8 cellular contexts compared by ENCODE assay signal in genomic region chr1:1200876-1201810, GRCh38. TPM values are rescaled to one million over a fixed set of nuclear protein-coding genes. Genes with fewer than 3 reads are reported as not detected.
DNase-seq lines count a peak whose midpoint lies in the region; ATAC-seq and TF ChIP-seq lines count a peak whose summit lies in the region.

No MANE protein-coding gene starts in this region.

- no peaks in the 10 kb centered on the region for H3K9me3 ChIP-seq in CD8-positive, alpha-beta memory T cell (ENCODE audit: low read length)
- H3K9me3 ChIP-seq in body of pancreas, result no peaks in the 10 kb centered on the region

- ATAC-seq in HG02981 (IDR thresholded peaks at IDR 0.05; ENCODE audit: unreplicated experiment), result peak; percentile 38
- peak; percentile 33 for ATAC-seq in body of pancreas
- ATAC-seq in left lobe of liver, result peak; percentile 15

- TF ChIP-seq CTCF in VCaP (conservative IDR thresholded peaks at IDR 0.05) (no peak), body of pancreas (IDR thresholded peaks at IDR 0.05) (no peak)

- no peaks in the 10 kb centered on the region for H3K36me3 Mint-ChIP-seq in CD8-positive, alpha-beta memory T cell

- peak; percentile 80 to 89 (median 84) for DNase-seq in CD8-positive, alpha-beta memory T cell
- peak in 3 of 4 donors; percentile 25 to 44 (median 44) for DNase-seq in body of pancreas
- DNase-seq in left lobe of liver (ENCODE audit: low spot score), result no peak
- peak; percentile 74 for DNase-seq in stimulated activated CD8-positive, alpha-beta memory T cell treated with anti-CD3 and anti-CD28 coated beads, Interleukin-12 subunit alpha, Interleukin-12 subunit beta, amount 100 ng/mL, for 24 hours (ENCODE audit: extremely low read depth)
- DNase-seq in SKM-1 (lab: John Stamatoyannopoulos, UW; ENCODE audit: unreplicated experiment), result no peak
- DNase-seq in MV-4-11 (lab: John Stamatoyannopoulos, UW), result no peak

- H3K36me3 ChIP-seq in CD8-positive, alpha-beta memory T cell (ENCODE audit: insufficient read depth, low read length), result no peaks in the 10 kb centered on the region
- no peaks in the 10 kb centered on the region for H3K36me3 ChIP-seq in body of pancreas (replicated peaks in 1 of 2; ENCODE audit: insufficient read depth in 1 of 2, low read depth in 2 of 2)

- H3K27me3 ChIP-seq in CD8-positive, alpha-beta memory T cell (ENCODE audit: insufficient read depth, low read length, poor library complexity, severe bottlenecking), result no peaks in the 10 kb centered on the region
- H3K27me3 ChIP-seq in body of pancreas, result peaks cover 0 to 16% of the 10 kb centered on the region in 2 donors

- POLR2A ChIA-PET in CD8-positive, alpha-beta memory T cell (lab: Charles Lee), result no interaction called here

- peak overlapping the region in 3 of 7 donors; percentile 40 to 88 (median 59) for H3K4me3 Mint-ChIP-seq in CD8-positive, alpha-beta memory T cell

- peak overlapping the region; percentile 31 for H3K27ac ChIP-seq in CD8-positive, alpha-beta memory T cell (ENCODE audit: low read depth, low read length)
- H3K27ac ChIP-seq in VCaP (peak overlapping the region; percentile 44; the same call in 1 of the 2 replicates), body of pancreas (no peak overlapping the region)

- TF ChIP-seq POLR2A in body of pancreas (IDR thresholded peaks at IDR 0.05), result no peak

- WGBS in body of pancreas, 2 donors, result 2% methylated on average over 57 of the region's 109 CpGs; no CpG with 5 or more reads in 1 of the 2 donors

- H3K27ac Mint-ChIP-seq in CD8-positive, alpha-beta memory T cell, result peak overlapping the region in 3 of 8 donors; percentile 45 to 87 (median 65)

- intact Hi-C loops in body of pancreas (cut with DNase I), result no loop called here

- H3K4me1 ChIP-seq in CD8-positive, alpha-beta memory T cell (ENCODE audit: insufficient read depth, low read length), result peaks cover 7% of the 10 kb centered on the region
- peaks cover 14% of the 10 kb centered on the region for H3K4me1 ChIP-seq in body of pancreas

- no peaks in the 10 kb centered on the region for H3K9me3 Mint-ChIP-seq in CD8-positive, alpha-beta memory T cell

- peaks cover 0 to 8% (median 0%) of the 10 kb centered on the region in 3 donors for H3K4me1 Mint-ChIP-seq in CD8-positive, alpha-beta memory T cell

- CTCF ChIA-PET in CD8-positive, alpha-beta memory T cell (lab: Charles Lee), result no interaction called here

- H3K4me3 ChIP-seq in CD8-positive, alpha-beta memory T cell (ENCODE audit: low read length), result no peak overlapping the region
- H3K4me3 ChIP-seq in body of pancreas, result peak overlapping the region; percentile 9 to 17

- H3K27me3 Mint-ChIP-seq in CD8-positive, alpha-beta memory T cell, result no peaks in the 10 kb centered on the region

RNA-seq across cellular contexts. Expression of gene TNFRSF18, which starts 5.2 kb away (rescaled TPM):
- total RNA-seq in CD8-positive, alpha-beta memory T cell, result 10 to 100 TPM; 91.0 to 97.1 TPM
- polyA plus RNA-seq in CD8-positive, alpha-beta memory T cell, result 2.0 TPM
- total RNA-seq in body of pancreas, result not detected
- total RNA-seq in left lobe of liver, result not detected

RNA-seq across cellular contexts. Expression of gene TNFRSF4, which starts 12.8 kb away (rescaled TPM):
- total RNA-seq in CD8-positive, alpha-beta memory T cell, result 100 to 1,000 TPM; 180 to 193 TPM
- polyA plus RNA-seq in CD8-positive, alpha-beta memory T cell, result 1.9 TPM
- total RNA-seq in body of pancreas (1 to 10 TPM in 1 of 2 donors, under 1 TPM in 1; 0.99 to 2.6 TPM), left lobe of liver (0.38 TPM)

RNA-seq across cellular contexts. Expression of gene TTLL10, which starts 27.5 kb away (rescaled TPM):
- not detected for total RNA-seq in CD8-positive, alpha-beta memory T cell
- polyA plus RNA-seq in CD8-positive, alpha-beta memory T cell, result not detected
- under 1 TPM; 0.66 to 0.78 TPM for total RNA-seq in body of pancreas
- not detected for total RNA-seq in left lobe of liver

RNA-seq across cellular contexts. Expression of gene SDF4, which starts 30.7 kb away (rescaled TPM):
- total RNA-seq in CD8-positive, alpha-beta memory T cell, result 100 to 1,000 TPM; 158 to 169 TPM
- 108 TPM for polyA plus RNA-seq in CD8-positive, alpha-beta memory T cell
- total RNA-seq in body of pancreas (10 to 100 TPM; 89.2 to 97.6 TPM), left lobe of liver (166 TPM)

RNA-seq across cellular contexts. Expression of gene B3GALT6, which starts 30.9 kb away (rescaled TPM):
- 10 to 100 TPM; 23.7 to 24.1 TPM for total RNA-seq in CD8-positive, alpha-beta memory T cell
- polyA plus RNA-seq in CD8-positive, alpha-beta memory T cell, result 16.4 TPM
- 10 to 100 TPM; 18.4 to 35.6 TPM for total RNA-seq in body of pancreas
- total RNA-seq in left lobe of liver, result 9.3 TPM

Comparison
In these comparisons a context has a peak if more than half of its experiments do, and no peak if none do; other contexts are left out.
1. DNase-seq: peak in CD8-positive, alpha-beta memory T cell (5 of 5), body of pancreas (3 of 4) and stimulated activated CD8-positive, alpha-beta memory T cell treated with anti-CD3 and anti-CD28 coated beads, Interleukin-12 subunit alpha, Interleukin-12 subunit beta, amount 100 ng/mL, for 24 hours (single experiment); none in left lobe of liver (single experiment), SKM-1 (single experiment) and MV-4-11 (single experiment).
2. H3K27ac ChIP-seq: peak in CD8-positive, alpha-beta memory T cell (single experiment) and VCaP (single experiment); none in body of pancreas (0 of 4).
3. RNA of gene TNFRSF18, which starts 5.2 kb away (total RNA-seq): 91.0 to 97.1 TPM in CD8-positive, alpha-beta memory T cell; not detected in left lobe of liver (single experiment) and not detected in body of pancreas; every median in the first group is over 10 times any median in the second.
4. RNA of gene TNFRSF4, which starts 12.8 kb away (total RNA-seq): 180 to 193 TPM in CD8-positive, alpha-beta memory T cell; 0.99 to 2.6 TPM in body of pancreas and 0.38 TPM in left lobe of liver (single experiment); every median in the first group is over 10 times any median in the second.
5. Peak in every context shown above with its lines, with median percentiles within 50 percentile points of each other: ATAC-seq.